14 cellular contexts compared by ENCODE assay signal in genomic region chr1:61092643-61093042, GRCh38. TPM values are rescaled to one million over a fixed set of nuclear protein-coding genes. Genes with fewer than 3 reads are reported as not detected.
A peak's percentile ranks its signal among the peaks of the same experiment; 100 is the strongest.
DNase-seq lines count a peak whose midpoint lies in the region; ATAC-seq lines count a peak whose summit lies in the region.
"Had no signal": no experiment of that assay in that cellular context is flagged by ENCODE, and none has a peak within 500 bp of the region (broad histone marks: within the 10 kb centered on the region; RNA-seq: fewer than 3 reads in every experiment).

No MANE protein-coding gene starts in this region.

- peak overlapping the region; percentile 88 for H3K27ac ChIP-seq in skeletal muscle tissue (ENCODE audit: low read depth, low read length)
- H3K27ac ChIP-seq: A549, colonic mucosa, lower lobe of right lung had no signal

- DNase-seq in NCI-H187 treated with DMSO at 0.1 percent for 48 hours (lab: John Stamatoyannopoulos, UW), result peak; percentile 14
- no peak for DNase-seq in NCI-H187 (lab: John Stamatoyannopoulos, UW)
- peak; percentile 47 for DNase-seq in NCI-H2171 (lab: John Stamatoyannopoulos, UW)
- peak; percentile 60 for DNase-seq in cerebellum (ENCODE audit: low spot score)
- no peak for DNase-seq in KBM-7
- DNase-seq in activated naive CD4-positive, alpha-beta T cell (lab: John Stamatoyannopoulos, UW), result no peak
- DNase-seq: colonic mucosa, hypothalamus, lower lobe of right lung, nephron progenitor cell had no signal

- peaks cover 0 to 7% (median 2%) of the 10 kb centered on the region in 3 donors for H3K36me3 ChIP-seq in skeletal muscle tissue (ENCODE audit: control insufficient read depth in 3 of 3, insufficient read depth in 3 of 3, low read length in 3 of 3)
- H3K36me3 ChIP-seq: colonic mucosa had no signal

- peaks cover 22 to 44% (median 30%) of the 10 kb centered on the region in 3 donors for H3K4me1 ChIP-seq in skeletal muscle tissue (ENCODE audit: control insufficient read depth in 3 of 3, insufficient read depth in 3 of 3, low read length in 3 of 3)
- H3K4me1 ChIP-seq: colonic mucosa had no signal

- H3K9me3 ChIP-seq in skeletal muscle tissue (ENCODE audit: control insufficient read depth in 3 of 3, low read length in 3 of 3), result no peaks in the 10 kb centered on the region
- H3K9me3 ChIP-seq: A549, colonic mucosa, lower lobe of right lung had no signal

- H3K9ac ChIP-seq in skeletal muscle tissue (ENCODE audit: low read depth in 1 of 3, low read length in 3 of 3), result peak overlapping the region; percentile 15 to 41 (median 26)

- H3K4me3 ChIP-seq in skeletal muscle tissue (ENCODE audit: low read length in 3 of 3), result peak overlapping the region; percentile 22 to 54 (median 37)
- H3K4me3 ChIP-seq: A549, colonic mucosa, lower lobe of right lung had no signal

- in situ Hi-C loops in KBM-7 (cut with MboI; ENCODE audit: low pct_unique_long_range_greater_than_20kb, low sequenced_read_pairs), result no loop called here

- no peak for ATAC-seq in GM21528 (IDR thresholded peaks at IDR 0.05; ENCODE audit: low FRiP score, unreplicated experiment)
- ATAC-seq: A549, lower lobe of right lung, sciatic nerve had no signal

- no peaks in the 10 kb centered on the region for H3K27me3 ChIP-seq in skeletal muscle tissue (ENCODE audit: control insufficient read depth in 3 of 3, insufficient read depth in 3 of 3, low read length in 3 of 3)
- H3K27me3 ChIP-seq: colonic mucosa had no signal

RNA-seq across cellular contexts. Expression of gene NFIA, which starts 10.3 kb away (rescaled TPM):
- total RNA-seq in cerebellum (86.0 TPM), skeletal muscle tissue (31.3 TPM)

Comparison
In these comparisons a context has a peak if more than half of its experiments do, and no peak if none do; other contexts are left out.
1. DNase-seq: peak in NCI-H187 treated with DMSO at 0.1 percent for 48 hours (single experiment), NCI-H2171 (single experiment) and cerebellum (single experiment); none in NCI-H187 (0 of 2), KBM-7 (single experiment) and activated naive CD4-positive, alpha-beta T cell (0 of 4).